Comparison of ENCODE assay signal across 1 cellular context in the genomic region with DNA sequence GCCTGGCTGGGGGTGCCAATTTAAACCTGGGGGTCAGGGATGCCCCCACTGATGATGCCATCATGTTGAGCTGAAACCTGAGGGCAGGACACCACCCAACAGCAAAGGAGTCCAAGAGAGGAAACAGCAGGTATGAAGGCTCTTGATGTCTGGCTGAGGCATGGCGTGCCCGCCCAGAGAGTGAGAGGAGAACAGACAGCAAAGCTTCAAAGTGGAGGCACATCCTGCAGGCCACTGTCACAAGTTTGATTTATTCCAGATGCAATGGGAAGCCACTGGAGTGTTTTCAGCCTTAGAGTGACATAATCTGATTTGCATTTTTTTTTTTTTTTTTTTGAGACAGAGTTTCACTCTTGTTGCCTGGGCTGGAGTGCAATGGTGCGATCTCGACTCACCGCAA.
TF ChIP-seq lines count a peak whose summit lies in the region.

No MANE protein-coding gene starts in this region.

TF ChIP-seq in WTC11, 78 proteins besides CTCF, POLR2A, EP300 and RAD21 (continued from another document):
- no peak for TF ChIP-seq USF1 (CRISPR knock-in tag; IDR thresholded peaks at IDR 0.05)
- TF ChIP-seq SP1 (CRISPR knock-in tag; conservative IDR thresholded peaks at IDR 0.05) = no peak
